8 cellular contexts compared by ENCODE assay signal in genomic region chr19:9324584-9324962, GRCh38. TPM values are rescaled to one million over a fixed set of nuclear protein-coding genes. Genes with fewer than 3 reads are reported as not detected.
A peak's percentile ranks its signal among the peaks of the same experiment; 100 is the strongest.
DNase-seq lines count a peak whose midpoint lies in the region; ATAC-seq and TF ChIP-seq lines count a peak whose summit lies in the region.

No MANE protein-coding gene starts in this region.

- H3K27me3 ChIP-seq in A673 (replicated peaks; ENCODE audit: insufficient read depth, low read depth, low read length, poor library complexity) (no peaks in the 10 kb centered on the region), IMR-90 (ENCODE audit: control insufficient read depth, insufficient read depth, low read length) (no peaks in the 10 kb centered on the region), mammary epithelial cell (ENCODE audit: insufficient read depth, low read length) (no peaks in the 10 kb centered on the region), mucosa of stomach (ENCODE audit: control insufficient read depth, insufficient read depth, low read length) (no peaks in the 10 kb centered on the region)

- peak overlapping the region; percentile 85; the same call in 1 of the 2 replicates for H3K14ac ChIP-seq in IMR-90 (replicated peaks; ENCODE audit: low read depth, low read length)

- H2BK5ac ChIP-seq in IMR-90 (ENCODE audit: low read depth, low read length, poor library complexity, severe bottlenecking), result no peak overlapping the region

- 70% methylated on average over 2 of the region's 9 CpGs; no CpG with 5 or more reads in 1 of the 2 experiments for WGBS in IMR-90 (ENCODE audit: extremely low coverage in 2 of 2, insufficient read length in 1 of 2), 2 experiments
- WGBS in mammary epithelial cell (ENCODE audit: low coverage, missing lambda C conversion rate), result 90% methylated on average over 7 of the region's 9 CpGs

- TF ChIP-seq POLR2A in IMR-90 (IDR thresholded peaks at IDR 0.05; ENCODE audit: low read depth, low read length), result no peak

- H3K9me1 ChIP-seq in IMR-90 (ENCODE audit: insufficient read depth, low read length), result no peaks in the 10 kb centered on the region

- H2AFZ ChIP-seq in IMR-90 (replicated peaks; ENCODE audit: low read length, poor library complexity) (peak overlapping the region; percentile 100), mammary epithelial cell (ENCODE audit: low read depth, low read length) (peak overlapping the region; percentile 98)

- H3K9ac ChIP-seq in IMR-90 (ENCODE audit: low read depth, low read length) (peak overlapping the region; percentile 70), mammary epithelial cell (ENCODE audit: insufficient read depth, low read length) (peak overlapping the region; percentile 31), mucosa of stomach (ENCODE audit: low read length) (peak overlapping the region; percentile 76)

- DNase-seq in A673 (ENCODE audit: low spot score) (no peak), IMR-90 (no peak), mammary epithelial cell (no peak), Kasumi-1 (lab: John Stamatoyannopoulos, UW) (no peak), NCI-H446 (lab: John Stamatoyannopoulos, UW) (no peak)
- no peak for DNase-seq in stimulated activated CD8-positive, alpha-beta memory T cell treated with anti-CD3 and anti-CD28 coated beads, Interleukin-4, amount 100 ng/mL, for 48 hours

- H3K9me3 ChIP-seq in A673 (ENCODE audit: low read depth, low read length, poor library complexity, severe bottlenecking) (peaks cover 40% of the 10 kb centered on the region), IMR-90 (ENCODE audit: control insufficient read depth, insufficient read depth, low read length) (peaks cover 18% of the 10 kb centered on the region), mammary epithelial cell (replicated peaks; ENCODE audit: insufficient read depth, low read length) (peaks cover 23% of the 10 kb centered on the region), mucosa of stomach (ENCODE audit: control insufficient read depth, low read length) (peaks cover 13% of the 10 kb centered on the region)

- H2AK5ac ChIP-seq in IMR-90 (ENCODE audit: low read depth, low read length), result peak overlapping the region; percentile 82

- dilution Hi-C loops in IMR-90 (cut with HindIII; ENCODE audit: low sequenced_read_pairs, unreplicated experiment) (no loop called here), mammary epithelial cell (cut with HindIII; ENCODE audit: low sequenced_read_pairs) (no loop called here)

- H3K79me2 ChIP-seq in mammary epithelial cell (ENCODE audit: insufficient read depth, low read length), result peaks cover 12% of the 10 kb centered on the region

- TF ChIP-seq CTCF in A673 (conservative IDR thresholded peaks at IDR 0.05; ENCODE audit: low read depth, low read length) (no peak), IMR-90 (conservative IDR thresholded peaks at IDR 0.05; ENCODE audit: low read depth, low read length) (no peak), mammary epithelial cell (conservative IDR thresholded peaks at IDR 0.05 in 1 of 2, IDR thresholded peaks at IDR 0.05 in 1 of 2; ENCODE audit: extremely low read depth in 1 of 2, insufficient read depth in 1 of 2, low read depth in 1 of 2, low read length in 2 of 2) (no peak)

- intact Hi-C loops in A673 (cut with micrococcal nuclease; ENCODE audit: unreplicated experiment), result no loop called here
- intact Hi-C loops in IMR-90 (cut with micrococcal nuclease), result loop anchor here (1.0 kb wide), 1 partner anchor 15 kb away; the partner anchor contains the start of gene ZNF699
- intact Hi-C loops in mammary epithelial cell (cut with micrococcal nuclease), result loop anchor here (2.0 to 10.0 kb wide), 2 partner anchors 16 to 190 kb away; partner anchors contain the start of gene ZNF699

- H3K36me3 ChIP-seq in A673 (ENCODE audit: insufficient read depth, low read length, poor library complexity, severe bottlenecking) (peaks cover 16% of the 10 kb centered on the region), IMR-90 (ENCODE audit: control insufficient read depth, insufficient read depth, low read length) (peaks cover 3% of the 10 kb centered on the region; the same call in 1 of the 2 replicates), mammary epithelial cell (ENCODE audit: insufficient read depth, low read length) (no peaks in the 10 kb centered on the region), mucosa of stomach (ENCODE audit: control insufficient read depth, insufficient read depth, low read length) (no peaks in the 10 kb centered on the region)

- TF ChIP-seq RAD21 in IMR-90 (IDR thresholded peaks at IDR 0.05; ENCODE audit: low read length), result no peak

- no peak overlapping the region; the same call in 1 of the 2 replicates for H4K91ac ChIP-seq in IMR-90 (ENCODE audit: insufficient read depth, low read depth, low read length)

- no peak overlapping the region for H2BK20ac ChIP-seq in IMR-90 (ENCODE audit: low read depth, low read length)

- peak overlapping the region; percentile 96 for H2AK9ac ChIP-seq in IMR-90 (replicated peaks; ENCODE audit: low read depth, low read length, poor library complexity)

- no peak overlapping the region for H3K56ac ChIP-seq in IMR-90 (ENCODE audit: extremely low read depth, insufficient read depth, low read length)

- H2BK120ac ChIP-seq in IMR-90 (ENCODE audit: low read depth, low read length), result no peak overlapping the region

- BruUV-seq in A673 (replicated peaks; lab: Mats Ljungman, UMichigan) (TSS peak; percentile 63), IMR-90 (replicated peaks; lab: Mats Ljungman, UMichigan) (no TSS peak), mammary epithelial cell (replicated peaks; lab: Mats Ljungman, UMichigan) (TSS peak; percentile 56)

- H4K20me1 ChIP-seq in IMR-90 (ENCODE audit: insufficient read depth, low read length) (no peaks in the 10 kb centered on the region), mammary epithelial cell (ENCODE audit: insufficient read depth, low read length) (no peaks in the 10 kb centered on the region)

- H3K4me2 ChIP-seq in IMR-90 (ENCODE audit: low read depth, low read length), result peak overlapping the region; percentile 89
- peak overlapping the region; percentile 83 for H3K4me2 ChIP-seq in mammary epithelial cell (ENCODE audit: insufficient read depth, low read depth, low read length)

- H3K4me1 ChIP-seq in A673 (ENCODE audit: insufficient read depth, low read length, poor library complexity, severe bottlenecking), result no peaks in the 10 kb centered on the region
- H3K4me1 ChIP-seq in IMR-90 (ENCODE audit: control insufficient read depth, insufficient read depth, low read length), result 0 out of 2 replicates have a peak, but pooled peaks cover 2% of the 10 kb centered on the region
- no peaks in the 10 kb centered on the region for H3K4me1 ChIP-seq in mammary epithelial cell (ENCODE audit: insufficient read depth, low read length)
- peaks cover 6% of the 10 kb centered on the region for H3K4me1 ChIP-seq in mucosa of stomach (ENCODE audit: control insufficient read depth, insufficient read depth, low read length)

- H3K18ac ChIP-seq in IMR-90 (ENCODE audit: low read depth, low read length), result no peak overlapping the region

- H4K8ac ChIP-seq in IMR-90 (ENCODE audit: low read depth in 2 of 2, low read length in 2 of 2), result peak overlapping the region; percentile 84 to 92

- POLR2A ChIA-PET in A673 (lab: Charles Lee; ENCODE audit: low non-redundant PET) (no interaction called here), IMR-90 (lab: Charles Lee; ENCODE audit: unreplicated experiment) (no interaction called here)

- ATAC-seq in IMR-90 (ENCODE audit: low read depth) (no peak), HG03025 (IDR thresholded peaks at IDR 0.05; ENCODE audit: low FRiP score, unreplicated experiment) (no peak)

- CTCF ChIA-PET in A673 (lab: Charles Lee) (no interaction called here), IMR-90 (lab: Yijun Ruan, JAX) (no interaction called here), mammary epithelial cell (lab: Charles Lee; ENCODE audit: low non-redundant PET) (no interaction called here)

- H3K23ac ChIP-seq in IMR-90 (ENCODE audit: low read depth, low read length), result peak overlapping the region; percentile 74; the same call in 1 of the 2 replicates

- no peak overlapping the region for H2BK15ac ChIP-seq in IMR-90 (ENCODE audit: low read depth, low read length)

- H3K4me3 ChIP-seq in A673 (ENCODE audit: low read depth, low read length, poor library complexity, severe bottlenecking), result peak overlapping the region; percentile 57
- H3K4me3 ChIP-seq in IMR-90 (ENCODE audit: insufficient read depth, low read depth, low read length), result peak overlapping the region; percentile 66
- H3K4me3 ChIP-seq in mammary epithelial cell (replicated peaks in 1 of 3; ENCODE audit: insufficient read depth in 1 of 3, low read depth in 2 of 3, low read length in 3 of 3), result peak overlapping the region; percentile 67 to 82 (median 72)
- H3K4me3 ChIP-seq in mucosa of stomach (ENCODE audit: low read length), result peak overlapping the region; percentile 98

- H3K4ac ChIP-seq in IMR-90 (ENCODE audit: low read depth, low read length), result peak overlapping the region; percentile 82; the same call in 1 of the 2 replicates

- peak overlapping the region; percentile 60 for H3K27ac ChIP-seq in A673 (ENCODE audit: low read depth, low read length, poor library complexity, severe bottlenecking)
- H3K27ac ChIP-seq in IMR-90 (ENCODE audit: insufficient read depth, low read length), result peak overlapping the region; percentile 54
- H3K27ac ChIP-seq in mammary epithelial cell (ENCODE audit: insufficient read depth, low read depth, low read length), result no peak overlapping the region

- in situ Hi-C loops in IMR-90 (cut with MboI; ENCODE audit: low sequenced_read_pairs) (loop anchor here (10.0 kb wide), 1 partner anchor 470 kb away; no protein-coding TSS in a partner anchor), mammary epithelial cell (cut with MboI; ENCODE audit: low sequenced_read_pairs in 2 of 2) (no loop called here)

- H4K5ac ChIP-seq in IMR-90 (ENCODE audit: low read depth, low read length), result peak overlapping the region; percentile 50

- H3K79me1 ChIP-seq in IMR-90 (ENCODE audit: low read depth in 1 of 2, low read length in 2 of 2), result peaks cover 5 to 7% of the 10 kb centered on the region in 2 experiments; a peak in 3 of 4 replicates

RNA-seq across cellular contexts. Expression of gene ZNF559, which starts 0.6 kb away (rescaled TPM):
- total RNA-seq in A673 (2021), result 12.3 and 17.2 TPM in 2 replicates
- 8.8 and 9.4 TPM in 2 replicates for total RNA-seq in IMR-90 (2012; rRNA removed)
- polyA plus RNA-seq in IMR-90 (2012; rRNA removed), result 6.8 and 9.9 TPM in 2 replicates
- 1.3 and 2.7 TPM in 2 replicates for polyA plus RNA-seq in IMR-90 (2012; cell fraction: cytosol; rRNA removed)
- polyA plus RNA-seq in IMR-90 (2012; cell fraction: nucleus; rRNA removed; ENCODE audit: low replicate concordance), result 1.7 and 19.3 TPM in 2 replicates
- total RNA-seq in mammary epithelial cell, result 10 to 100 TPM in 1 of 2 donors, 1 to 10 TPM in 1; 7.6 to 12.8 TPM
- 5.2 TPM for polyA plus RNA-seq in mammary epithelial cell
- polyA minus RNA-seq in mammary epithelial cell, result 2.5 TPM

RNA-seq across cellular contexts. Expression of gene ZNF699, which starts 14.9 kb away (rescaled TPM):
- 5.5 and 6.6 TPM in 2 replicates for total RNA-seq in A673 (2021)
- total RNA-seq in IMR-90 (2012; rRNA removed), result 7.2 and 7.3 TPM in 2 replicates
- 1.3 and 1.5 TPM in 2 replicates for polyA plus RNA-seq in IMR-90 (2012; rRNA removed)
- polyA plus RNA-seq in IMR-90 (2012; cell fraction: cytosol; rRNA removed), result 0.84 and 2.7 TPM in 2 replicates
- polyA plus RNA-seq in IMR-90 (2012; cell fraction: nucleus; rRNA removed; ENCODE audit: low replicate concordance), result 4.9 and 6.5 TPM in 2 replicates
- 10 to 100 TPM; 11.6 to 69.2 TPM for total RNA-seq in mammary epithelial cell
- 2.8 TPM for polyA plus RNA-seq in mammary epithelial cell
- polyA minus RNA-seq in mammary epithelial cell, result 10.1 TPM

RNA-seq across cellular contexts. Expression of gene ZNF177, which starts 38.2 kb away (rescaled TPM):
- 2.7 and 3.8 TPM in 2 replicates for total RNA-seq in A673 (2021)
- 0.83 and 1.1 TPM in 2 replicates for total RNA-seq in IMR-90 (2012; rRNA removed)
- 0.76 and 0.87 TPM in 2 replicates for polyA plus RNA-seq in IMR-90 (2012; rRNA removed)
- polyA plus RNA-seq in IMR-90 (2012; cell fraction: cytosol; rRNA removed), result 0.20 and 0.52 TPM in 2 replicates
- polyA plus RNA-seq in IMR-90 (2012; cell fraction: nucleus; rRNA removed; ENCODE audit: low replicate concordance), result 0.53 and 4.9 TPM in 2 replicates
- 1 to 10 TPM; 1.0 to 1.2 TPM for total RNA-seq in mammary epithelial cell
- 0.54 TPM for polyA plus RNA-seq in mammary epithelial cell
- polyA minus RNA-seq in mammary epithelial cell, result not detected
